Comparison of ENCODE assay signal across 1 cellular context in genomic region chr20:58390659-58391035, GRCh38.
TF ChIP-seq lines count a peak whose summit lies in the region.

No MANE protein-coding gene starts in this region.

TF ChIP-seq in GM23338, 12 proteins besides CTCF, POLR2A, EP300 and RAD21 (continued from another document):
- no peak for TF ChIP-seq ZNF462 (CRISPR knock-in tag; IDR thresholded peaks at IDR 0.05)
- no peak for TF ChIP-seq POLR2AphosphoS5 (IDR thresholded peaks at IDR 0.05; ENCODE audit: low read depth)
- TF ChIP-seq ZNF331 (CRISPR knock-in tag; IDR thresholded peaks at IDR 0.05; ENCODE audit: low read depth) = no peak
- no peak for TF ChIP-seq ETS1 (IDR thresholded peaks at IDR 0.05)
- no peak for TF ChIP-seq STAT1 (IDR thresholded peaks at IDR 0.05; ENCODE audit: unreplicated experiment)
- TF ChIP-seq JUNB (IDR thresholded peaks at IDR 0.05; ENCODE audit: unreplicated experiment) = no peak
- no peak for TF ChIP-seq EZH2 (IDR thresholded peaks at IDR 0.05; ENCODE audit: low read depth, unreplicated experiment)
- no peak for TF ChIP-seq NANOG (IDR thresholded peaks at IDR 0.05; ENCODE audit: borderline replicate concordance)
- no peak for TF ChIP-seq EZH2phosphoT487 (IDR thresholded peaks at IDR 0.05; ENCODE audit: unreplicated experiment)
- no peak for TF ChIP-seq CREB1 (CRISPR knock-in tag; IDR thresholded peaks at IDR 0.05; ENCODE audit: low read depth)
